In genomic region chr14:21419528-21419927, GRCh38 we compare ENCODE assay signal across 19 cellular contexts. TPM values are rescaled to one million over a fixed set of nuclear protein-coding genes. Genes with fewer than 3 reads are reported as not detected.
DNase-seq lines count a peak whose midpoint lies in the region; ATAC-seq and TF ChIP-seq lines count a peak whose summit lies in the region.
"Had no signal": no experiment of that assay in that cellular context is flagged by ENCODE, and none has a peak within 500 bp of the region (broad histone marks: within the 10 kb centered on the region; RNA-seq: fewer than 3 reads in every experiment).

No MANE protein-coding gene starts in this region.

- H2BK15ac ChIP-seq in neuronal stem cell (ENCODE audit: low read length) = no peak overlapping the region

- no peak overlapping the region for H3K4ac ChIP-seq in neuronal stem cell (ENCODE audit: low read length)

- ATAC-seq in GM18520 (IDR thresholded peaks at IDR 0.05; ENCODE audit: unreplicated experiment) = no peak
- ATAC-seq: CD8-positive, alpha-beta T cell; GM23338 had no signal

- POLR2A ChIA-PET in RWPE1 (lab: Yijun Ruan, JAX; ENCODE audit: low non-redundant PET) = no interaction called here

- H3K14ac ChIP-seq in neuronal stem cell (ENCODE audit: low read length) = no peak overlapping the region

- no peak overlapping the region for H2BK120ac ChIP-seq in neuronal stem cell (ENCODE audit: low read depth, low read length)

- peaks cover 11% of the 10 kb centered on the region for H3K4me1 Mint-ChIP-seq in activated T-cell treated with anti-CD3 and anti-CD28 coated beads, Interleukin-2, amount 50 U/mL, for 24 hours (ENCODE audit: low read depth)
- no peaks in the 10 kb centered on the region for H3K4me1 Mint-ChIP-seq in dendritic cell treated with granulocyte-macrophage colony-stimulating factor and Interleukin-4, amounts not matched to agents 40 ng/mL and 50 ng/mL, for 4 days (ENCODE audit: low read depth)
- H3K4me1 Mint-ChIP-seq: B cell, GM23338 had no signal

- no CpG with 5 or more reads among the region's 5 CpGs for WGBS in neuronal stem cell (ENCODE audit: extremely low coverage in 2 of 2, insufficient read length in 2 of 2, insufficient replicate concordance in 1 of 2), 2 donors

- peak overlapping the region; percentile 44 for H2BK5ac ChIP-seq in neuronal stem cell (ENCODE audit: low read length)

- peaks cover 31 to 93% of the 10 kb centered on the region in 2 donors for H3K36me3 ChIP-seq in neuronal stem cell (replicated peaks in 1 of 2; ENCODE audit: control insufficient read depth in 2 of 2, insufficient read depth in 2 of 2, low read length in 2 of 2)
- H3K36me3 ChIP-seq in effector memory CD4-positive, alpha-beta T cell (ENCODE audit: control insufficient read depth, insufficient read depth, low read length) = peaks cover 63% of the 10 kb centered on the region

- no peaks in the 10 kb centered on the region for H3K9me3 ChIP-seq in neuronal stem cell (replicated peaks in 1 of 2; ENCODE audit: control insufficient read depth in 2 of 2, insufficient read depth in 1 of 2, low read depth in 1 of 2, low read length in 2 of 2)
- no peaks in the 10 kb centered on the region for H3K9me3 ChIP-seq in effector memory CD4-positive, alpha-beta T cell (ENCODE audit: control insufficient read depth, low read length)
- H3K9me3 ChIP-seq: BLaER1, Caco-2, HAP-1 had no signal

- no peak overlapping the region for H3K9ac ChIP-seq in neuronal stem cell (ENCODE audit: low read depth, low read length, poor library complexity)
- H3K9ac ChIP-seq: BLaER1 had no signal

- no peaks in the 10 kb centered on the region for H3K4me1 ChIP-seq in neuronal stem cell (ENCODE audit: control insufficient read depth in 2 of 2, insufficient read depth in 1 of 2, low read depth in 1 of 2, low read length in 2 of 2)
- H3K4me1 ChIP-seq in effector memory CD4-positive, alpha-beta T cell (ENCODE audit: control insufficient read depth, insufficient read depth, low read length, poor library complexity, severe bottlenecking) = no peaks in the 10 kb centered on the region
- H3K4me1 ChIP-seq: BLaER1, Caco-2, HAP-1 had no signal

- intact Hi-C loops in dendritic cell treated with granulocyte-macrophage colony-stimulating factor and Interleukin-4, amounts not matched to agents 40 ng/mL and 50 ng/mL, for 4 days (cut with micrococcal nuclease) = no loop called here

- peak overlapping the region; percentile 45 for H4K8ac ChIP-seq in neuronal stem cell (ENCODE audit: low read depth, low read length)

- H3K18ac ChIP-seq in neuronal stem cell (ENCODE audit: low read length) = no peak overlapping the region

- H2AFZ ChIP-seq in neuronal stem cell (ENCODE audit: low read length) = no peak overlapping the region
- H2AFZ ChIP-seq: GM23338 had no signal

- H3K23ac ChIP-seq in neuronal stem cell (ENCODE audit: low read depth, low read length, poor library complexity) = no peak overlapping the region

- no peak overlapping the region for H4K91ac ChIP-seq in neuronal stem cell (ENCODE audit: low read depth, low read length, poor library complexity)

- no peaks in the 10 kb centered on the region for H3K27me3 Mint-ChIP-seq in activated T-cell treated with anti-CD3 and anti-CD28 coated beads, Interleukin-2, amount 50 U/mL, for 24 hours
- H3K27me3 Mint-ChIP-seq in dendritic cell treated with granulocyte-macrophage colony-stimulating factor and Interleukin-4, amounts not matched to agents 40 ng/mL and 50 ng/mL, for 4 days = no peaks in the 10 kb centered on the region
- H3K27me3 Mint-ChIP-seq: B cell; CD4-positive, CD25-positive, alpha-beta regulatory T cell had no signal

- no peak overlapping the region for H3K4me3 ChIP-seq in neuronal stem cell (ENCODE audit: low read length in 2 of 2)
- H3K4me3 ChIP-seq in effector memory CD4-positive, alpha-beta T cell (ENCODE audit: insufficient read depth, low read depth, low read length, poor library complexity, severe bottlenecking) = no peak overlapping the region
- H3K4me3 ChIP-seq: BLaER1, GM23338, HAP-1 had no signal

- H3K4me2 ChIP-seq in neuronal stem cell (ENCODE audit: insufficient read depth, low read length, poor library complexity, severe bottlenecking) = no peak overlapping the region
- H3K4me2 ChIP-seq: BLaER1, GM23338 had no signal

- no peak overlapping the region for H2BK12ac ChIP-seq in neuronal stem cell (ENCODE audit: low read length)

- DNase-seq in activated T-cell treated with anti-CD3 and anti-CD28 coated beads, Interleukin-2, amount 50 U/mL, for 24 hours = no peak
- no peak for DNase-seq in activated T-cell treated with anti-CD3 and anti-CD28 coated beads, Interleukin-2, amount 50 U/mL, for 48 hours
- DNase-seq in RWPE1 (ENCODE audit: low spot score) = no peak
- DNase-seq in neuronal stem cell (ENCODE audit: low spot score) = no peak
- no peak for DNase-seq in effector memory CD4-positive, alpha-beta T cell
- no peak for DNase-seq in OCI-M2 (lab: John Stamatoyannopoulos, UW; ENCODE audit: unreplicated experiment)
- DNase-seq: Caco-2; CD4-positive, CD25-positive, alpha-beta regulatory T cell; CD8-positive, alpha-beta T cell; DMS153; DND-41 had no signal

- no peaks in the 10 kb centered on the region for H3K27me3 ChIP-seq in neuronal stem cell (ENCODE audit: control insufficient read depth in 3 of 3, insufficient read depth in 3 of 3, low read depth in 1 of 3, low read length in 3 of 3)
- no peaks in the 10 kb centered on the region for H3K27me3 ChIP-seq in effector memory CD4-positive, alpha-beta T cell (replicated peaks; ENCODE audit: control insufficient read depth, insufficient read depth, low read length, poor library complexity, severe bottlenecking)
- H3K27me3 ChIP-seq: BLaER1 had no signal

- H3K9me3 Mint-ChIP-seq in activated T-cell treated with anti-CD3 and anti-CD28 coated beads, Interleukin-2, amount 50 U/mL, for 24 hours = no peaks in the 10 kb centered on the region
- no peaks in the 10 kb centered on the region for H3K9me3 Mint-ChIP-seq in dendritic cell treated with granulocyte-macrophage colony-stimulating factor and Interleukin-4, amounts not matched to agents 40 ng/mL and 50 ng/mL, for 4 days
- H3K9me3 Mint-ChIP-seq: CD4-positive, CD25-positive, alpha-beta regulatory T cell; CD8-positive, alpha-beta T cell; GM23338 had no signal

- H3K4me3 Mint-ChIP-seq in activated T-cell treated with anti-CD3 and anti-CD28 coated beads, Interleukin-2, amount 50 U/mL, for 24 hours = no peak overlapping the region
- H3K4me3 Mint-ChIP-seq in dendritic cell treated with granulocyte-macrophage colony-stimulating factor and Interleukin-4, amounts not matched to agents 40 ng/mL and 50 ng/mL, for 4 days = no peak overlapping the region
- H3K4me3 Mint-ChIP-seq: B cell; CD4-positive, CD25-positive, alpha-beta regulatory T cell; CD8-positive, alpha-beta T cell; GM23338 had no signal

- CTCF ChIA-PET in RWPE1 (lab: Yijun Ruan, JAX) = no interaction called here

- peaks cover 91% of the 10 kb centered on the region for H3K36me3 Mint-ChIP-seq in activated T-cell treated with anti-CD3 and anti-CD28 coated beads, Interleukin-2, amount 50 U/mL, for 24 hours (ENCODE audit: low read depth)
- H3K36me3 Mint-ChIP-seq in dendritic cell treated with granulocyte-macrophage colony-stimulating factor and Interleukin-4, amounts not matched to agents 40 ng/mL and 50 ng/mL, for 4 days (ENCODE audit: low read depth) = peaks cover 92% of the 10 kb centered on the region

- no peak for TF ChIP-seq CTCF in RWPE1 (conservative IDR thresholded peaks at IDR 0.05; ENCODE audit: low read depth)

- no peaks in the 10 kb centered on the region for H3K79me1 ChIP-seq in neuronal stem cell (ENCODE audit: low read depth, low read length)

- peak overlapping the region; percentile 33 for H3K27ac Mint-ChIP-seq in activated T-cell treated with anti-CD3 and anti-CD28 coated beads, Interleukin-2, amount 50 U/mL, for 24 hours
- H3K27ac Mint-ChIP-seq in dendritic cell treated with granulocyte-macrophage colony-stimulating factor and Interleukin-4, amounts not matched to agents 40 ng/mL and 50 ng/mL, for 4 days = peak overlapping the region; percentile 15
- H3K27ac Mint-ChIP-seq: B cell; CD8-positive, alpha-beta T cell; GM23338 had no signal

- no peak overlapping the region for H2AK5ac ChIP-seq in neuronal stem cell (ENCODE audit: low read depth, low read length)

- H3K27ac ChIP-seq in RWPE1 (peak overlapping the region; percentile 3; the same call in 1 of the 2 replicates), neuronal stem cell (replicated peaks; ENCODE audit: low read length) (no peak overlapping the region)
- no peak overlapping the region for H3K27ac ChIP-seq in effector memory CD4-positive, alpha-beta T cell (ENCODE audit: insufficient read depth, low read length, poor library complexity, severe bottlenecking)
- H3K27ac ChIP-seq: 22Rv1, BLaER1, C4-2B had no signal

RNA-seq across cellular contexts. Expression of gene SUPT16H, which starts 35.7 kb away (rescaled TPM):
- 124 TPM for polyA plus RNA-seq in neuronal stem cell (2013, experiment 1 of 2)
- 125 TPM for polyA plus RNA-seq in neuronal stem cell (2013, experiment 2 of 2)

RNA-seq across cellular contexts. Expression of gene CHD8, which starts 36.4 kb away (rescaled TPM):
- polyA plus RNA-seq in neuronal stem cell (2013, experiment 1 of 2) = 47.5 TPM
- 48.1 TPM for polyA plus RNA-seq in neuronal stem cell (2013, experiment 2 of 2)

RNA-seq across cellular contexts. Expression of gene RAB2B, which starts 57.2 kb away (rescaled TPM):
- 29.9 TPM for polyA plus RNA-seq in neuronal stem cell (2013, experiment 1 of 2)
- 29.5 TPM for polyA plus RNA-seq in neuronal stem cell (2013, experiment 2 of 2)

RNA-seq across cellular contexts. Expression of gene TOX4, which starts 57.5 kb away (rescaled TPM):
- 37.7 TPM for polyA plus RNA-seq in neuronal stem cell (2013, experiment 1 of 2)
- 38.0 TPM for polyA plus RNA-seq in neuronal stem cell (2013, experiment 2 of 2)
